Comparison of ENCODE assay signal across 1 cellular context in the genomic region with DNA sequence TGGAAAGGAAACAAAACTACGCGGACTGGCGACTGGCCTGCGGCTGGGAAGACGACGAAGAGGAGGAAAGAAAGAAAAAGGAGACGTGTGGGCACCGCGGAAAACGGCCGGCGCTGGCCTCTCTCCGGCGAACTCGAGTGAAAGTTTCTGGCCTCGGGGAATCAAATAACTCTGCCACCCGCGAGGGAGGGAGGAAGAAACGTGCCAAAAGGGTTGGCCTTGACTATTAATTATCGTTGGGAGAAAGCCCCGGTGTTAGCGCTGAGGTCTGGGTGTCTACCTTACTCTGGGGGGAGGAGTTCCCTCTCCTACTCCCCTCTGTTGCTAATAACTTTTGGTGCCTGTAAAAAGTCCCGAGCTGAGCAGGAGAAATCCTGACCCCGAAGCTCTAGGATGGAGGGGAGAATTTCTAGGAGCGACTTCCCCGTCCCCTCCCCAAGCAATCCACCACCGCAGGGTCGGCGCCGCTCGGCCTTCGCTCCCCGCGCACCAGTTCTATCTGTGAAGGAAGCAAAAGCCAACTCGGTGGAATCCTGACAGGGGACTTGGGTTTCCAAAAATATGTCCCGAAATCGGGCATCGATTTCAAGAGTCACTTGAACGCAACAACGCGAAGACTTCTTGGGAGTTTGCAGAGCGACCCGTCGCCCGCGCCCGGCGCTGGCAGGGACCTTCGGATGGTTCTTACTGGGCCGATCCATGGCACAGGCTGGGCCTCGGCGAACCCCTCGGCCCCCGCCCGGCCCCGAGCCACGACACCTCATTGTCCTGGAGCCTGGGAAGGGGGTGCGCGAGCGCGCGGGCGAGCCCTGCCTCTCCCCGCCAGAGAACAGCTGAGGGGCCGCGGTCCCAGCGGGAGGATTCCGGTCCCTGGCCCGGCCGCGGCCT.
TF ChIP-seq lines count a peak whose summit lies in the region.

No MANE protein-coding gene starts in this region.

TF ChIP-seq in SK-N-SH treated with all-trans-retinoic acid at 6 μM for 48 hours, 23 proteins besides CTCF, POLR2A, EP300 and RAD21 (continued from another document):
- TF ChIP-seq ARNTL (CRISPR knock-in tag; IDR thresholded peaks at IDR 0.05; ENCODE audit: borderline replicate concordance, low read depth) (no peak), ZFP30 (CRISPR knock-in tag; IDR thresholded peaks at IDR 0.05) (no peak), PPARA (CRISPR knock-in tag; IDR thresholded peaks at IDR 0.05; ENCODE audit: borderline replicate concordance) (no peak), RARB (CRISPR knock-in tag; IDR thresholded peaks at IDR 0.05) (no peak)
- TF ChIP-seq, protein P1, sequence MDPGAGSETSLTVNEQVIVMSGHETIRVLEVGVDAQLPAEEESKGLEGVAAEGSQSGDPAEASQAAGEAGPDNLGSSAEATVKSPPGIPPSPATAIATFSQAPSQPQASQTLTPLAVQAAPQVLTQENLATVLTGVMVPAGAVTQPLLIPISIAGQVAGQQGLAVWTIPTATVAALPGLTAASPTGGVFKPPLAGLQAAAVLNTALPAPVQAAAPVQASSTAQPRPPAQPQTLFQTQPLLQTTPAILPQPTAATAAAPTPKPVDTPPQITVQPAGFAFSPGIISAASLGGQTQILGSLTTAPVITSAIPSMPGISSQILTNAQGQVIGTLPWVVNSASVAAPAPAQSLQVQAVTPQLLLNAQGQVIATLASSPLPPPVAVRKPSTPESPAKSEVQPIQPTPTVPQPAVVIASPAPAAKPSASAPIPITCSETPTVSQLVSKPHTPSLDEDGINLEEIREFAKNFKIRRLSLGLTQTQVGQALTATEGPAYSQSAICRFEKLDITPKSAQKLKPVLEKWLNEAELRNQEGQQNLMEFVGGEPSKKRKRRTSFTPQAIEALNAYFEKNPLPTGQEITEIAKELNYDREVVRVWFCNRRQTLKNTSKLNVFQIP (CRISPR knock-in tag; IDR thresholded peaks at IDR 0.05; ENCODE audit: borderline replicate concordance, low read depth), result no peak
